ENCODE assay signal across 26 cellular contexts in the genomic region with DNA sequence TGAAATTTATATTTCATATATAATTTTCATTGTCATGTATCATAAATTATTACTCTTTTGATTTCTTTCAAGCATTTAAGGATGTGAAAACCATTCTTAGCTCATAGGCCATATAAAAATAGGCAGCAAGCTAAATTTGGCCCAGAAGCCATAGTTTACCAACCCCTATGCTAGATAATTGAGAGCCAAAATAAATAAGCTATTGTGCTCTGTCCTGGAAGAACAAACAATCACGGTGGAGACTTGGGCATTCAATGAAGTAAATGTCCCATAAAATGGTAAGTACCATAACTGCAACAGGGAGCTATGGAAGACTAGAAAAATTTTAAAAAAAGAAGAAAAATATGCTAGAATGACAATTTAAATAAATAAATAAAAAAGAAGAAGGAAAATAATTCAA.
DNase-seq lines count a peak whose midpoint lies in the region; ATAC-seq and TF ChIP-seq lines count a peak whose summit lies in the region.
"Had no signal": no experiment of that assay in that cellular context is flagged by ENCODE, and none has a peak within 500 bp of the region (broad histone marks: within the 10 kb centered on the region; RNA-seq: fewer than 3 reads in every experiment).

No MANE protein-coding gene starts in this region.

- TF ChIP-seq POLR2A in Peyer's patch (IDR thresholded peaks at IDR 0.05) = no peak

- DNase-seq in DMS79 (lab: John Stamatoyannopoulos, UW) = peak; percentile 82
- DNase-seq in NCI-H1417 (lab: John Stamatoyannopoulos, UW) = peak; percentile 74 to 90 (median 89)
- peak; percentile 94 for DNase-seq in NCI-H69 (lab: John Stamatoyannopoulos, UW)
- peak; percentile 15 for DNase-seq in foreskin melanocyte
- DNase-seq in Peyer's patch = no peak
- no peak for DNase-seq in DMS114 treated with DMSO at 0.1 percent for 48 hours (lab: John Stamatoyannopoulos, UW; ENCODE audit: unreplicated experiment)
- DNase-seq in stimulated activated CD4-positive, alpha-beta T cell treated with anti-CD3 and anti-CD28 coated beads, Interleukin-15, amount 100 ng/mL, for 24 hours = no peak
- DNase-seq: activated CD4-positive, alpha-beta T cell treated with anti-CD3 and anti-CD28 coated beads for 48 hours; activated naive CD4-positive, alpha-beta T cell; activated T-cell treated with anti-CD3 and anti-CD28 coated beads, Interleukin-2, amount 50 U/mL, for 4 hours; adrenal gland; brain microvascular endothelial cell; CD4-positive, CD25-positive, alpha-beta regulatory T cell; effector CD4-positive, alpha-beta T cell; foreskin keratinocyte; GDM1; Kasumi-1; mesendoderm; naive B cell; NCI-H226; stimulated activated CD4-positive, alpha-beta T cell treated with anti-CD3 and anti-CD28 coated beads, Interleukin-1b, Interleukin-23, amount 100 ng/mL, for 48 hours had no signal

- no peak overlapping the region for H3K4me3 ChIP-seq in Peyer's patch
- H3K4me3 ChIP-seq: adrenal gland, GM23338, skin epidermis had no signal

- ATAC-seq in HG02759 (IDR thresholded peaks at IDR 0.05; ENCODE audit: unreplicated experiment) = no peak
- ATAC-seq: activated T-cell treated with anti-CD3 and anti-CD28 coated beads, Interleukin-2, amount 50 U/mL, for 4 hours; foreskin keratinocyte; GM23338; SK-N-SH treated with all-trans-retinoic acid at 6 μM for 48 hours had no signal

- no peak overlapping the region for H3K27ac ChIP-seq in Peyer's patch
- H3K27ac ChIP-seq: adrenal gland, brain microvascular endothelial cell, foreskin keratinocyte, RWPE1, skin epidermis had no signal

- H3K27me3 ChIP-seq in Peyer's patch = no peaks in the 10 kb centered on the region
- H3K27me3 ChIP-seq: adrenal gland, brain microvascular endothelial cell had no signal

- no peaks in the 10 kb centered on the region for H3K4me1 ChIP-seq in Peyer's patch
- H3K4me1 ChIP-seq: adrenal gland, foreskin keratinocyte had no signal

- TF ChIP-seq CTCF in Peyer's patch (IDR thresholded peaks at IDR 0.05) = no peak

- H3K9me3 ChIP-seq in Peyer's patch = no peaks in the 10 kb centered on the region
- H3K9me3 ChIP-seq: adrenal gland had no signal

- no peaks in the 10 kb centered on the region for H3K36me3 ChIP-seq in Peyer's patch
- H3K36me3 ChIP-seq: adrenal gland, brain microvascular endothelial cell had no signal

Comparison
In these comparisons a context has a peak if more than half of its experiments do, and no peak if none do; other contexts are left out.
1. DNase-seq: peak in DMS79 (single experiment), NCI-H1417 (3 of 3), NCI-H69 (single experiment) and foreskin melanocyte (single experiment); none in Peyer's patch (0 of 3), DMS114 treated with DMSO at 0.1 percent for 48 hours (single experiment) and stimulated activated CD4-positive, alpha-beta T cell treated with anti-CD3 and anti-CD28 coated beads, Interleukin-15, amount 100 ng/mL, for 24 hours (single experiment).